Comparison of ENCODE assay signal across 10 cellular contexts in genomic region chr1:198462365-198463025, GRCh38.
A peak's percentile ranks its signal among the peaks of the same experiment; 100 is the strongest.
DNase-seq lines count a peak whose midpoint lies in the region; ATAC-seq and TF ChIP-seq lines count a peak whose summit lies in the region.
"Had no signal": no experiment of that assay in that cellular context is flagged by ENCODE, and none has a peak within 500 bp of the region (broad histone marks: within the 10 kb centered on the region; RNA-seq: fewer than 3 reads in every experiment).

No MANE protein-coding gene starts in this region.

- H3K27me3 ChIP-seq in SK-N-SH (ENCODE audit: insufficient read depth) (no peaks in the 10 kb centered on the region), fibroblast of lung (ENCODE audit: control insufficient read depth, insufficient read depth, low read length) (no peaks in the 10 kb centered on the region), body of pancreas (no peaks in the 10 kb centered on the region)

- no peak for TF ChIP-seq POLR2A in body of pancreas (IDR thresholded peaks at IDR 0.05)

- 0 out of 4 replicates have a peak, but pooled peaks of 1 of the 2 experiments have one; percentile 25 for TF ChIP-seq EP300 in SK-N-SH (IDR thresholded peaks at IDR 0.05; ENCODE audit: borderline replicate concordance in 1 of 2, low read depth in 1 of 2, low read length in 1 of 2)

- H3K4me3 ChIP-seq in SK-N-SH (ENCODE audit: low read depth in 2 of 2, low read length in 1 of 2) (no peak overlapping the region), fibroblast of lung (replicated peaks in 1 of 4; ENCODE audit: control extremely low read depth in 1 of 4, insufficient read depth in 1 of 4, low read depth in 3 of 4, low read length in 4 of 4) (no peak overlapping the region), body of pancreas (no peak overlapping the region)
- H3K4me3 ChIP-seq: PC-9 had no signal

- H3K9me3 ChIP-seq in SK-N-SH (no peaks in the 10 kb centered on the region), fibroblast of lung (ENCODE audit: control insufficient read depth, insufficient read depth, low read depth, low read length) (no peaks in the 10 kb centered on the region), body of pancreas (no peaks in the 10 kb centered on the region)

- H3K4me1 ChIP-seq in SK-N-SH (ENCODE audit: control insufficient read depth in 1 of 2, insufficient read depth in 2 of 2, low read depth in 1 of 2, low read length in 1 of 2) = peaks cover 7 to 10% of the 10 kb centered on the region in 2 experiments
- peaks cover 3% of the 10 kb centered on the region for H3K4me1 ChIP-seq in fibroblast of lung (ENCODE audit: control insufficient read depth, extremely low read depth, insufficient read depth, low read length)
- no peaks in the 10 kb centered on the region for H3K4me1 ChIP-seq in body of pancreas

- DNase-seq in A172 (ENCODE audit: low spot score) (peak; percentile 55), Daoy (ENCODE audit: low read depth) (peak; percentile 22), SK-N-SH (no peak), fibroblast of lung (ENCODE audit: low read depth in 2 of 2) (peak; percentile 61 to 71), body of pancreas (no peak)
- DNase-seq: PC-9, posterior cingulate gyrus had no signal

- H3K79me2 ChIP-seq in SK-N-SH (ENCODE audit: insufficient read depth) = no peaks in the 10 kb centered on the region
- no peaks in the 10 kb centered on the region for H3K79me2 ChIP-seq in fibroblast of lung (ENCODE audit: control insufficient read depth, insufficient read depth, low read length)

- H4K20me1 ChIP-seq in SK-N-SH (ENCODE audit: insufficient read depth) (no peaks in the 10 kb centered on the region), fibroblast of lung (ENCODE audit: control insufficient read depth, extremely low read depth, insufficient read depth, low read length) (no peaks in the 10 kb centered on the region)

- no peak for ATAC-seq in GM18909 (IDR thresholded peaks at IDR 0.05; ENCODE audit: poor library complexity, unreplicated experiment)
- no peak for ATAC-seq in body of pancreas
- no peak for ATAC-seq in GM21529 (IDR thresholded peaks at IDR 0.05; ENCODE audit: unreplicated experiment)
- no peak for ATAC-seq in GM19397 (IDR thresholded peaks at IDR 0.05; ENCODE audit: unreplicated experiment)

- H3K4me2 ChIP-seq in SK-N-SH (no peak overlapping the region), fibroblast of lung (ENCODE audit: extremely low read depth, insufficient read depth, low read length) (no peak overlapping the region)
- H3K4me2 ChIP-seq: PC-9 had no signal

- POLR2A ChIA-PET in SK-N-SH (lab: Yijun Ruan, JAX) = no interaction called here

- H2AFZ ChIP-seq in SK-N-SH (ENCODE audit: low read depth) (no peak overlapping the region; the same call in 1 of the 2 replicates), fibroblast of lung (ENCODE audit: low read length) (no peak overlapping the region)
- H2AFZ ChIP-seq: PC-9 had no signal

- H3K27ac ChIP-seq in SK-N-SH (ENCODE audit: low read depth in 2 of 2, low read length in 1 of 2) = peak overlapping the region in 1 of 2 experiments; percentile 44; a peak in 3 of 4 replicates
- no peak overlapping the region for H3K27ac ChIP-seq in fibroblast of lung (ENCODE audit: insufficient read depth, low read length)
- H3K27ac ChIP-seq in body of pancreas = no peak overlapping the region
- H3K27ac ChIP-seq: PC-9 had no signal

- H3K9ac ChIP-seq in SK-N-SH (no peak overlapping the region), fibroblast of lung (ENCODE audit: insufficient read depth, low read length) (no peak overlapping the region)

- intact Hi-C loops in body of pancreas (cut with DNase I) = loop anchor here (10.0 kb wide), 1 partner anchor 368 kb away; no protein-coding TSS in a partner anchor

- TF ChIP-seq CTCF in SK-N-SH (IDR thresholded peaks at IDR 0.05) (no peak), fibroblast of lung (conservative IDR thresholded peaks at IDR 0.05 in 1 of 2, IDR thresholded peaks at IDR 0.05 in 1 of 2; ENCODE audit: low read depth in 1 of 2, low read length in 2 of 2) (no peak), body of pancreas (IDR thresholded peaks at IDR 0.05) (no peak)

- TF ChIP-seq RAD21 in SK-N-SH (IDR thresholded peaks at IDR 0.05; ENCODE audit: low read length) = no peak

- H3K36me3 ChIP-seq in SK-N-SH (replicated peaks in 1 of 2; ENCODE audit: control insufficient read depth in 1 of 2, insufficient read depth in 2 of 2, low read length in 1 of 2) = no peaks in the 10 kb centered on the region
- no peaks in the 10 kb centered on the region for H3K36me3 ChIP-seq in fibroblast of lung (ENCODE audit: control insufficient read depth, insufficient read depth, low read length)
- no peaks in the 10 kb centered on the region for H3K36me3 ChIP-seq in body of pancreas (replicated peaks in 1 of 2; ENCODE audit: insufficient read depth in 1 of 2, low read depth in 2 of 2)

- 100% methylated on average over 1 of the region's 1 CpG for WGBS in SK-N-SH (ENCODE audit: low lambda C conversion rate)
- WGBS in body of pancreas, 2 donors = 89 to 95% methylated on average over 1 of the region's 1 CpG

- CTCF ChIA-PET in SK-N-SH (lab: Yijun Ruan, JAX) = interaction anchor here (1.5 kb wide), 1 partner anchor 848 kb away, joined by 5 read pairs; no protein-coding TSS in a partner anchor

- H3F3A ChIP-seq in SK-N-SH (replicated peaks; ENCODE audit: insufficient read depth) = peaks cover 11% of the 10 kb centered on the region

- no peaks in the 10 kb centered on the region for H3K9me2 ChIP-seq in SK-N-SH

TF ChIP-seq in SK-N-SH, 30 proteins besides CTCF, POLR2A, EP300 and RAD21:
- TF ChIP-seq PBX3 (IDR thresholded peaks at IDR 0.05) (peak; percentile 36; the same call in 1 of the 2 replicates), FOXM1 (IDR thresholded peaks at IDR 0.05; ENCODE audit: low read depth) (no peak), TCF12 (IDR thresholded peaks at IDR 0.05) (no peak; the same call in 1 of the 2 replicates), NFIC (IDR thresholded peaks at IDR 0.05; ENCODE audit: borderline replicate concordance) (0 out of 2 replicates have a peak, but pooled peaks have one; percentile 8), EZH2phosphoT487 (IDR thresholded peaks at IDR 0.05; ENCODE audit: borderline replicate concordance, low read depth) (no peak), JUND (IDR thresholded peaks at IDR 0.05) (peak; percentile 41; the same call in 1 of the 2 replicates), FOSL2 (IDR thresholded peaks at IDR 0.05; ENCODE audit: borderline replicate concordance, low read depth) (peak; percentile 76; the same call in 1 of the 2 replicates)
TF ChIP-seq in SK-N-SH: peak in this region for 4.

Comparison
In these comparisons a context has a peak if more than half of its experiments do, and no peak if none do; other contexts are left out.
1. DNase-seq: peak in A172 (single experiment), Daoy (single experiment) and fibroblast of lung (2 of 2); none in SK-N-SH (single experiment) and body of pancreas (0 of 4).